In the genomic region with DNA sequence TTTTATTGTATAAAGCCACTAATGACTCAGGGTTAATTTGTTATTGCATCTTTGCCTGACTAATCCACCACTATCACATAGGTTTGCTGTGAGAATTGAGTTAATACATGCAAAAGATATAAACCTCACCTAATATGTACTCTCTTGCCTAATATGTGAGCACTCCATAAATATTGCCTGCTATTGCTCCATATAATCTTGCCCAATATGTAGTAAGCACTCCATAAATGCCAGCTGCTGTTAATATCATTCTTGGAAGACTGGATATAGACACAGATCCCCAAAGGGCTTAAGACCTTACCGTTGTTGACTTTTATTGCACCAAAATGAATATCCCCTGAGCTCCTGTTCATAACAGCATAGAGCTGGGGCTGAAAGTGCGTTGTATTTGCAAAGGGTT, we compare ENCODE assay signal across 23 cellular contexts. TPM values are rescaled to one million over a fixed set of nuclear protein-coding genes. Genes with fewer than 3 reads are reported as not detected.
A peak's percentile ranks its signal among the peaks of the same experiment; 100 is the strongest.
DNase-seq lines count a peak whose midpoint lies in the region; ATAC-seq, FAIRE-seq and TF ChIP-seq lines count a peak whose summit lies in the region.
"Had no signal": no experiment of that assay in that cellular context is flagged by ENCODE, and none has a peak within 500 bp of the region (broad histone marks: within the 10 kb centered on the region; RNA-seq: fewer than 3 reads in every experiment).

No MANE protein-coding gene starts in this region.

- no peaks in the 10 kb centered on the region for H3K36me3 ChIP-seq in adipocyte (ENCODE audit: control insufficient read depth, insufficient read depth, low read length, severe bottlenecking)
- H3K36me3 ChIP-seq: MG63 had no signal

- no peak for TF ChIP-seq RAD21 in A549 (conservative IDR thresholded peaks at IDR 0.05 in 1 of 2, IDR thresholded peaks at IDR 0.05 in 1 of 2)

- TF ChIP-seq CTCF in A549 (IDR thresholded peaks at IDR 0.05) = no peak

- H3K27ac ChIP-seq in A549 = 0 out of 6 replicates have a peak overlapping the region, but pooled peaks of 1 of the 2 experiments have one; percentile 18

- peaks cover 12% of the 10 kb centered on the region; the same call in 2 of the 3 replicates for H3K4me1 ChIP-seq in A549
- H3K4me1 ChIP-seq in adipocyte (ENCODE audit: control insufficient read depth, insufficient read depth, low read length) = peaks cover 12% of the 10 kb centered on the region

- TF ChIP-seq EP300 in A549 (IDR thresholded peaks at IDR 0.05) = peak in 1 of 2 experiments; percentile 14; a peak in 1 of 5 replicates

- CTCF ChIA-PET in A549 (lab: Yijun Ruan, JAX) = interaction anchor here (1.3 to 1.6 kb wide), 2 partner anchors 9 to 95 kb away, joined by 3 to 10 read pairs; no protein-coding TSS in a partner anchor

- H3K27me3 ChIP-seq in adipocyte (replicated peaks; ENCODE audit: control insufficient read depth, insufficient read depth, low read length) = peaks cover 22% of the 10 kb centered on the region
- H3K27me3 ChIP-seq: MG63 had no signal

- ATAC-seq in A549 = no peak
- peak; percentile 75 for ATAC-seq in left lobe of liver
- ATAC-seq in GM19328 (IDR thresholded peaks at IDR 0.05; ENCODE audit: unreplicated experiment) = no peak
- ATAC-seq: Panc1, SK-N-SH treated with all-trans-retinoic acid at 6 μM for 48 hours had no signal

- 61% methylated on average over 2 of the region's 2 CpGs for WGBS in A549 (ENCODE audit: missing lambda C conversion rate)

- DNase-seq in A549 (ENCODE audit: low read depth in 1 of 2, low spot score in 1 of 2) = peak in 1 of 2 experiments; percentile 11
- peak; percentile 26 for DNase-seq in adipocyte (ENCODE audit: low read depth)
- DNase-seq in fibroblast of gingiva (ENCODE audit: low read depth) = peak; percentile 12
- DNase-seq in left lobe of liver (ENCODE audit: low spot score) = no peak
- no peak for DNase-seq in SW 1271 (lab: John Stamatoyannopoulos, UW)
- DNase-seq in head of caudate nucleus = no peak
- DNase-seq: CD4-positive, CD25-positive, alpha-beta regulatory T cell; EL; GF-D8; H7; MG63; NCI-H1092 treated with DMSO at 0.1 percent for 48 hours; NCI-H146; NCI-H2029; NCI-H510A treated with DMSO at 0.1 percent for 48 hours; NCI-H748 treated with DMSO at 0.1 percent for 48 hours had no signal

- no peak for FAIRE-seq in A549 (lab: Jason Lieb, UNC)
- FAIRE-seq: A204.1, GM19239 had no signal

- H3K4me3 ChIP-seq in A549 = no peak overlapping the region
- H3K4me3 ChIP-seq in adipocyte (ENCODE audit: low read length) = no peak overlapping the region
- H3K4me3 ChIP-seq: MG63 had no signal

- no peak overlapping the region for H3K9ac ChIP-seq in adipocyte (ENCODE audit: low read length)

- H3K9me3 ChIP-seq in A549 (no peaks in the 10 kb centered on the region), adipocyte (ENCODE audit: control insufficient read depth, low read length) (no peaks in the 10 kb centered on the region)
- H3K9me3 ChIP-seq: MG63 had no signal

- intact Hi-C loops in head of caudate nucleus (cut with DNase I) = no loop called here

- POLR2A ChIA-PET in A549 (lab: Yijun Ruan, JAX) = no interaction called here

- H3K4me2 ChIP-seq in A549 = 0 out of 3 replicates have a peak overlapping the region, but pooled peaks have one; percentile 3

- no peak for TF ChIP-seq POLR2A in A549 (IDR thresholded peaks at IDR 0.05; ENCODE audit: low read length)

TF ChIP-seq in A549, 52 proteins besides CTCF, POLR2A, EP300 and RAD21:
- TF ChIP-seq FOXS1 (CRISPR knock-in tag; IDR thresholded peaks at IDR 0.05) (no peak), CEBPB (IDR thresholded peaks at IDR 0.05) (peak in 1 of 2 experiments; percentile 79; a peak in 2 of 4 replicates)
- TF ChIP-seq, protein P1, sequence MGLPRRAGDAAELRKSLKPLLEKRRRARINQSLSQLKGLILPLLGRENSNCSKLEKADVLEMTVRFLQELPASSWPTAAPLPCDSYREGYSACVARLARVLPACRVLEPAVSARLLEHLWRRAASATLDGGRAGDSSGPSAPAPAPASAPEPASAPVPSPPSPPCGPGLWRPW (IDR thresholded peaks at IDR 0.05) = peak; percentile 62; the same call in 1 of the 2 replicates

RNA-seq across cellular contexts. Expression of a gene that starts 27.0 kb away (rescaled TPM):
- polyA plus RNA-seq in A549 (2011; rRNA removed) (0.04 TPM in 1 of 2 replicates, not detected in the other), A549 (2017; fragmentation: RNase III; extraction: RNeasy Plus Mini Kit Qiagen cat#74134 plus additional on column Dnase treatment) (0.01 TPM in 1 of 3 replicates, not detected in the others)
- polyA plus RNA-seq in A549 (2012; cell fraction: cytosol; rRNA removed) = under 0.01 TPM in 1 of 2 replicates, not detected in the other
- 0.01 TPM in 2 replicates for polyA plus RNA-seq in A549 (2012; cell fraction: nucleus; rRNA removed)
- not detected in 2 replicates for polyA minus RNA-seq in A549 (2011; rRNA and poly(A)+ RNA removed)
- total RNA-seq in left lobe of liver = 0.13 TPM
- total RNA-seq: CD4-positive, CD25-positive, alpha-beta regulatory T cell; LHCN-M2 had no signal
- polyA plus RNA-seq: BJ; CD4-positive, CD25-positive, alpha-beta regulatory T cell had no signal

Comparison
In these comparisons a context has a peak if more than half of its experiments do, and no peak if none do; other contexts are left out.
1. DNase-seq: peak in adipocyte (single experiment) and fibroblast of gingiva (single experiment); none in left lobe of liver (single experiment), SW 1271 (0 of 2) and head of caudate nucleus (0 of 42).